ENCODE assay signal across 11 cellular contexts in the genomic region with DNA sequence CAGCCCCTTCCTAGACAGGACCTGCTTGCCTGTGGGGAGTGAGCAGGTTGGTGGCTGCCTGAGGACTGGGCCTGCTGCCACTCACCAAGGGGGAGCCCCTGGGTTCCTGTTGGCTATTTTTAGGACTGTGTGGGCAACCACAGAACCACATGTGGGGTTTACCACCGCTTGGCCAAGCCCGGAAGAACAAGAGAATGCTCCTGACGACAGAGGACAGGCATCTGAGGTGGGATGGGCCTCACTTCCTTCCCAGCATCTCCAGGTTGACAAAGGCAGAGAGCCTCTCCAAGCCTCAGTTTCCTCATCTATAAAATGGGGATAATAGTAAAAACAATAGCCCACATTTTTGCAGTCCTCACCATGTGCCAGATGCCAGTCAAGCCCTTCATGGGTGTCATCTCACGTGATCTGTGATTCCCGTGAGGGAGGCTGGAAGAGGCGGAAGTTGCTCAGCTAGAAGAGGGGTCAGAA. TPM values are rescaled to one million over a fixed set of nuclear protein-coding genes. Genes with fewer than 3 reads are reported as not detected.
DNase-seq lines count a peak whose midpoint lies in the region; ATAC-seq, FAIRE-seq and TF ChIP-seq lines count a peak whose summit lies in the region.
"Had no signal": no experiment of that assay in that cellular context is flagged by ENCODE, and none has a peak within 500 bp of the region (broad histone marks: within the 10 kb centered on the region; RNA-seq: fewer than 3 reads in every experiment).

No MANE protein-coding gene starts in this region.

- H4K91ac ChIP-seq in H9 (ENCODE audit: insufficient read length, low read depth, low read length) = no peak overlapping the region

- H3K79me1 ChIP-seq in H9 (ENCODE audit: insufficient read depth, low read depth, low read length, poor library complexity, severe bottlenecking) = no peaks in the 10 kb centered on the region

- no peak overlapping the region for H2AK5ac ChIP-seq in H9 (ENCODE audit: insufficient read length, low read length)

- H3K36me3 Mint-ChIP-seq in dendritic cell treated with granulocyte-macrophage colony-stimulating factor and Interleukin-4, amounts not matched to agents 40 ng/mL and 50 ng/mL, for 4 days (ENCODE audit: low read depth) = peaks cover 8% of the 10 kb centered on the region
- no peaks in the 10 kb centered on the region; a peak in 1 of 7 replicates for H3K36me3 Mint-ChIP-seq in H9 (ENCODE audit: insufficient read depth in 1 of 3, low read depth in 3 of 3)

- H3K27me3 Mint-ChIP-seq in dendritic cell treated with granulocyte-macrophage colony-stimulating factor and Interleukin-4, amounts not matched to agents 40 ng/mL and 50 ng/mL, for 4 days = peaks cover 32% of the 10 kb centered on the region
- peaks cover 3% of the 10 kb centered on the region; the same call in 1 of the 2 replicates for H3K27me3 Mint-ChIP-seq in H9 (ENCODE audit: low read depth)

- H3K9me3 ChIP-seq in H9 (ENCODE audit: control insufficient read depth, low read depth, low read length) = no peaks in the 10 kb centered on the region

- no peak overlapping the region for H2BK12ac ChIP-seq in H9 (ENCODE audit: insufficient read length, low read depth, low read length)

- H3K79me2 ChIP-seq in H9 (ENCODE audit: insufficient read depth, low read length) = no peaks in the 10 kb centered on the region
- H3K79me2 ChIP-seq: parathyroid adenoma had no signal

- DNase-seq in activated T-cell treated with anti-CD3 and anti-CD28 coated beads for 48 hours (ENCODE audit: low read depth) = peak; percentile 63
- no peak for DNase-seq in activated T-cell treated with anti-CD3 and anti-CD28 coated beads for 4 hours
- DNase-seq in OCI-M1 (lab: John Stamatoyannopoulos, UW) = peak; percentile 86
- peak; percentile 72 for DNase-seq in urothelium cell line (ENCODE audit: low spot score)
- no peak for DNase-seq in H9
- no peak for DNase-seq in mucosa of gallbladder (ENCODE audit: low spot score)

- H3K27me3 ChIP-seq in H9 (ENCODE audit: insufficient read depth, low read length) = no peaks in the 10 kb centered on the region

- peaks cover 65% of the 10 kb centered on the region for H3K4me1 Mint-ChIP-seq in dendritic cell treated with granulocyte-macrophage colony-stimulating factor and Interleukin-4, amounts not matched to agents 40 ng/mL and 50 ng/mL, for 4 days (ENCODE audit: low read depth)
- H3K4me1 Mint-ChIP-seq in H9 = peaks cover 22 to 27% of the 10 kb centered on the region in 2 experiments

- H3K27ac ChIP-seq in H9 (ENCODE audit: insufficient read length, low read depth, low read length) = no peak overlapping the region
- H3K27ac ChIP-seq: C4-2B, parathyroid adenoma had no signal

- H3K14ac ChIP-seq in H9 (ENCODE audit: insufficient read depth, low read length) = no peak overlapping the region

- H3T11ph ChIP-seq in H9 (ENCODE audit: low read length) = no peak overlapping the region

- no peak overlapping the region for H3K4ac ChIP-seq in H9 (ENCODE audit: low read depth, low read length)

- no peak overlapping the region for H2BK15ac ChIP-seq in H9 (ENCODE audit: low read depth, low read length)

- H3K27ac Mint-ChIP-seq in dendritic cell treated with granulocyte-macrophage colony-stimulating factor and Interleukin-4, amounts not matched to agents 40 ng/mL and 50 ng/mL, for 4 days = peak overlapping the region; percentile 81
- H3K27ac Mint-ChIP-seq in H9 = no peak overlapping the region
- H3K27ac Mint-ChIP-seq: activated naive CD4-positive, alpha-beta T cell treated with anti-CD3 and anti-CD28 coated beads, Interleukin-2, amount 50 U/mL, for 24 hours had no signal

- H4K20me1 ChIP-seq in H9 (ENCODE audit: control insufficient read depth, insufficient read depth, insufficient read length) = no peaks in the 10 kb centered on the region

- no CpG with 5 or more reads among the region's 6 CpGs for WGBS in H9 (ENCODE audit: extremely low coverage, insufficient read length, low lambda C conversion rate)

- no peak overlapping the region for H3K18ac ChIP-seq in H9 (ENCODE audit: insufficient read length, low read depth, low read length)

- H2AFZ ChIP-seq in H9 (ENCODE audit: low read length) = no peak overlapping the region
- H2AFZ ChIP-seq: parathyroid adenoma had no signal

- H2BK20ac ChIP-seq in H9 (ENCODE audit: low read depth, low read length, poor library complexity, severe bottlenecking) = no peak overlapping the region

- FAIRE-seq in urothelium cell line (lab: Jason Lieb, UNC) = no peak

- no peaks in the 10 kb centered on the region for H3K23me2 ChIP-seq in H9 (ENCODE audit: insufficient read length, low read depth, low read length, poor library complexity, severe bottlenecking)

- no peak overlapping the region for H3K4me2 ChIP-seq in H9 (ENCODE audit: insufficient read depth, insufficient read length, low read length)

- no peak overlapping the region for H3K23ac ChIP-seq in H9 (ENCODE audit: insufficient read length, low read depth, low read length)

- intact Hi-C loops in dendritic cell treated with granulocyte-macrophage colony-stimulating factor and Interleukin-4, amounts not matched to agents 40 ng/mL and 50 ng/mL, for 4 days (cut with micrococcal nuclease) = no loop called here

- no peak overlapping the region for H3K9ac ChIP-seq in H9 (ENCODE audit: extremely low read depth, insufficient read length, low read length)
- H3K9ac ChIP-seq: parathyroid adenoma had no signal

- ATAC-seq in HG02884 (IDR thresholded peaks at IDR 0.05; ENCODE audit: unreplicated experiment) = peak; percentile 73

- H3K4me1 ChIP-seq in H9 (ENCODE audit: insufficient read depth, low read length) = no peaks in the 10 kb centered on the region
- H3K4me1 ChIP-seq: parathyroid adenoma had no signal

- H4K8ac ChIP-seq in H9 (replicated peaks; ENCODE audit: insufficient read length, low read depth, low read length) = no peak overlapping the region

- H2BK120ac ChIP-seq in H9 (ENCODE audit: low read depth, low read length, poor library complexity, severe bottlenecking) = no peak overlapping the region

- no peak overlapping the region for H3K4me3 Mint-ChIP-seq in dendritic cell treated with granulocyte-macrophage colony-stimulating factor and Interleukin-4, amounts not matched to agents 40 ng/mL and 50 ng/mL, for 4 days
- no peak overlapping the region; a peak in 1 of 5 replicates for H3K4me3 Mint-ChIP-seq in H9
- H3K4me3 Mint-ChIP-seq: activated naive CD4-positive, alpha-beta T cell treated with anti-CD3 and anti-CD28 coated beads, Interleukin-2, amount 50 U/mL, for 24 hours had no signal

- H2BK5ac ChIP-seq in H9 (ENCODE audit: insufficient read length, low read length) = no peak overlapping the region

- no peak for TF ChIP-seq CTCF in H9 (conservative IDR thresholded peaks at IDR 0.05)

- no peak overlapping the region for H4K5ac ChIP-seq in H9 (ENCODE audit: insufficient read length, low read depth, low read length)

- no peak overlapping the region for H3K56ac ChIP-seq in H9 (ENCODE audit: insufficient read length, low read depth, low read length)

- H3K9me3 Mint-ChIP-seq in dendritic cell treated with granulocyte-macrophage colony-stimulating factor and Interleukin-4, amounts not matched to agents 40 ng/mL and 50 ng/mL, for 4 days = peaks cover 11% of the 10 kb centered on the region
- H3K9me3 Mint-ChIP-seq in H9 = peaks cover 7% of the 10 kb centered on the region in 2 experiments; a peak in 4 of 5 replicates

RNA-seq across cellular contexts. Expression of a gene that starts 43.6 kb away (rescaled TPM):
- 0.46 and 0.59 TPM in 2 replicates for total RNA-seq in H9 (2021)
- 33.2 TPM for total RNA-seq in mucosa of gallbladder

Comparison
In these comparisons a context has a peak if more than half of its experiments do, and no peak if none do; other contexts are left out.
1. DNase-seq: peak in activated T-cell treated with anti-CD3 and anti-CD28 coated beads for 48 hours (single experiment), OCI-M1 (single experiment) and urothelium cell line (single experiment); none in activated T-cell treated with anti-CD3 and anti-CD28 coated beads for 4 hours (single experiment), H9 (single experiment) and mucosa of gallbladder (single experiment).
2. RNA of a gene that starts 43.6 kb away (total RNA-seq): 33.2 TPM in mucosa of gallbladder (single experiment); 0.46 to 0.59 TPM in H9; every median in the first group is over 10 times any median in the second.